In the genomic region with DNA sequence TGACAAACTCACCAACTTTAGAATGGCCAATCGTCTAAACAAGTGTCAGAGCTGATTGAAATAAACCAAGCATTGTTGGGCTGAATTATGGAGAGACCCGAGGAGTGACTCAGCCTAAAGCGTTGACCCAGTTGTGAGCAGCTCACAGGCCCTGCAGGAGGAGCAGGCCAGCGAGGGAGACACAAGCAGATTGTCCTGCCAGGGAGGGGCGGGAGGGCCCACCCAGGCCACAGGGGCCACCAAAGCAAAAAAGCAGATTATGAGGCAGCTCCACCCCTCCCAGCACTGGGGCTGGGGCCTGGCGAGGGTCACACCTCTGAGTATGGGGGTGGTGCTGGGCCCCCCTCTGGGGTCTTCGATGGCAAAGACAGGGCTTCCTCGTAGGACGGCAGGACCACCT, we compare ENCODE assay signal across 2 cellular contexts.
A peak's percentile ranks its signal among the peaks of the same experiment; 100 is the strongest.
TF ChIP-seq lines count a peak whose summit lies in the region.

No MANE protein-coding gene starts in this region.

TF ChIP-seq in K562, 482 proteins besides CTCF, POLR2A, EP300 and RAD21 (continues in another document):
- TF ChIP-seq KLF1 (tag; IDR thresholded peaks at IDR 0.05): no peak
- no peak for TF ChIP-seq EP400 (IDR thresholded peaks at IDR 0.05)
- TF ChIP-seq, protein P1, sequence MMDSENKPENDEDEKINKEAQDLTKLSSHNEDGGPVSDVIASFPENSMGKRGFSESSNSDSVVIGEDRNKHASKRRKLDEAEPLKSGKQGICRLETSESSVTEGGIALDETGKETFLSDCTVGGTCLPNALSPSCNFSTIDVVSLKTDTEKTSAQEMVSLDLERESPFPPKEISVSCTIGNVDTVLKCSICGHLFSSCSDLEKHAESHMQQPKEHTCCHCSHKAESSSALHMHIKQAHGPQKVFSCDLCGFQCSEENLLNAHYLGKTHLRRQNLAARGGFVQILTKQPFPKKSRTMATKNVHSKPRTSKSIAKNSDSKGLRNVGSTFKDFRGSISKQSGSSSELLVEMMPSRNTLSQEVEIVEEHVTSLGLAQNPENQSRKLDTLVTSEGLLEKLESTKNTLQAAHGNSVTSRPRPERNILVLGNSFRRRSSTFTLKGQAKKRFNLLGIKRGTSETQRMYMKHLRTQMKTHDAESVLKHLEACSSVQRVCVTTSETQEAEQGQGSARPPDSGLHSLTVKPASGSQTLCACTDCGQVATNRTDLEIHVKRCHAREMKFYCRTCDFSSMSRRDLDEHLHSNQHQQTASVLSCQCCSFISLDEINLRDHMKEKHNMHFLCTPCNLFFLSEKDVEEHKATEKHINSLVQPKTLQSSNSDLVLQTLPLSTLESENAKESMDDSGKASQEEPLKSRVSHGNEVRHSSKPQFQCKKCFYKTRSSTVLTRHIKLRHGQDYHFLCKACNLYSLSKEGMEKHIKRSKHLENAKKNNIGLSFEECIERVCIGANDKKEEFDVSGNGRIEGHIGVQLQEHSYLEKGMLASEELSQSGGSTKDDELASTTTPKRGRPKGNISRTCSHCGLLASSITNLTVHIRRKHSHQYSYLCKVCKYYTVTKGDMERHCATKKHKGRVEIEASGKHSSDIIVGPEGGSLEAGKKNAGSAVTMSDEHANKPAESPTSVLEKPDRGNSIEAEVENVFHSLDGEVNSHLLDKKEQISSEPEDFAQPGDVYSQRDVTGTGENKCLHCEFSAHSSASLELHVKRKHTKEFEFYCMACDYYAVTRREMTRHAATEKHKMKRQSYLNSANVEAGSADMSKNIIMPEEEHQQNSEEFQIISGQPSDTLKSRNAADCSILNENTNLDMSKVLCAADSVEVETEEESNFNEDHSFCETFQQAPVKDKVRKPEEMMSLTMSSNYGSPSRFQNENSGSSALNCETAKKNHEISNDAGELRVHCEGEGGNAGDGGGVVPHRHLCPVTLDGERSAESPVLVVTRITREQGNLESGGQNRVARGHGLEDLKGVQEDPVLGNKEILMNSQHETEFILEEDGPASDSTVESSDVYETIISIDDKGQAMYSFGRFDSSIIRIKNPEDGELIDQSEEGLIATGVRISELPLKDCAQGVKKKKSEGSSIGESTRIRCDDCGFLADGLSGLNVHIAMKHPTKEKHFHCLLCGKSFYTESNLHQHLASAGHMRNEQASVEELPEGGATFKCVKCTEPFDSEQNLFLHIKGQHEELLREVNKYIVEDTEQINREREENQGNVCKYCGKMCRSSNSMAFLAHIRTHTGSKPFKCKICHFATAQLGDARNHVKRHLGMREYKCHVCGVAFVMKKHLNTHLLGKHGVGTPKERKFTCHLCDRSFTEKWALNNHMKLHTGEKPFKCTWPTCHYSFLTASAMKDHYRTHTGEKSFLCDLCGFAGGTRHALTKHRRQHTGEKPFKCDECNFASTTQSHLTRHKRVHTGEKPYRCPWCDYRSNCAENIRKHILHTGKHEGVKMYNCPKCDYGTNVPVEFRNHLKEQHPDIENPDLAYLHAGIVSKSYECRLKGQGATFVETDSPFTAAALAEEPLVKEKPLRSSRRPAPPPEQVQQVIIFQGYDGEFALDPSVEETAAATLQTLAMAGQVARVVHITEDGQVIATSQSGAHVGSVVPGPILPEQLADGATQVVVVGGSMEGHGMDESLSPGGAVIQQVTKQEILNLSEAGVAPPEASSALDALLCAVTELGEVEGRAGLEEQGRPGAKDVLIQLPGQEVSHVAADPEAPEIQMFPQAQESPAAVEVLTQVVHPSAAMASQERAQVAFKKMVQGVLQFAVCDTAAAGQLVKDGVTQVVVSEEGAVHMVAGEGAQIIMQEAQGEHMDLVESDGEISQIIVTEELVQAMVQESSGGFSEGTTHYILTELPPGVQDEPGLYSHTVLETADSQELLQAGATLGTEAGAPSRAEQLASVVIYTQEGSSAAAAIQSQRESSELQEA (IDR thresholded peaks at IDR 0.05; ENCODE audit: low read depth): no peak
- no peak for TF ChIP-seq BRD9 (IDR thresholded peaks at IDR 0.05; ENCODE audit: low read depth, partially characterized antibody)
- no peak for TF ChIP-seq GTF2F1 (IDR thresholded peaks at IDR 0.05; ENCODE audit: low read depth, low read length)
- TF ChIP-seq SOX6 (IDR thresholded peaks at IDR 0.05): no peak
- TF ChIP-seq ESRRB (CRISPR knock-in tag; IDR thresholded peaks at IDR 0.05; ENCODE audit: borderline replicate concordance): no peak
- TF ChIP-seq NKRF (IDR thresholded peaks at IDR 0.05; ENCODE audit: borderline replicate concordance): no peak
- no peak for TF ChIP-seq SAP30 (IDR thresholded peaks at IDR 0.05; ENCODE audit: borderline replicate concordance, insufficient read depth, low read depth, low read length, poor library complexity, severe bottlenecking)
- TF ChIP-seq MAFG (tag; conservative IDR thresholded peaks at IDR 0.05): 0 out of 2 replicates have a peak, but pooled peaks have one; percentile 8
- TF ChIP-seq ZNF165 (CRISPR knock-in tag; IDR thresholded peaks at IDR 0.05; ENCODE audit: borderline replicate concordance): no peak
- TF ChIP-seq, protein P2, sequence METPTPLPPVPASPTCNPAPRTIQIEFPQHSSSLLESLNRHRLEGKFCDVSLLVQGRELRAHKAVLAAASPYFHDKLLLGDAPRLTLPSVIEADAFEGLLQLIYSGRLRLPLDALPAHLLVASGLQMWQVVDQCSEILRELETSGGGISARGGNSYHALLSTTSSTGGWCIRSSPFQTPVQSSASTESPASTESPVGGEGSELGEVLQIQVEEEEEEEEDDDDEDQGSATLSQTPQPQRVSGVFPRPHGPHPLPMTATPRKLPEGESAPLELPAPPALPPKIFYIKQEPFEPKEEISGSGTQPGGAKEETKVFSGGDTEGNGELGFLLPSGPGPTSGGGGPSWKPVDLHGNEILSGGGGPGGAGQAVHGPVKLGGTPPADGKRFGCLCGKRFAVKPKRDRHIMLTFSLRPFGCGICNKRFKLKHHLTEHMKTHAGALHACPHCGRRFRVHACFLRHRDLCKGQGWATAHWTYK (CRISPR knock-in tag; IDR thresholded peaks at IDR 0.05): no peak
- TF ChIP-seq CEBPB (tag; IDR thresholded peaks at IDR 0.05): no peak

TF ChIP-seq in HepG2, 621 proteins besides CTCF, POLR2A, EP300 and RAD21:
- TF ChIP-seq MEIS2 (CRISPR knock-in tag; IDR thresholded peaks at IDR 0.05) (no peak), RBAK (CRISPR knock-in tag; IDR thresholded peaks at IDR 0.05) (no peak), HOXA7 (CRISPR knock-in tag; IDR thresholded peaks at IDR 0.05) (no peak), ZSCAN30 (CRISPR knock-in tag; IDR thresholded peaks at IDR 0.05) (no peak), ZFP41 (CRISPR knock-in tag; IDR thresholded peaks at IDR 0.05; ENCODE audit: borderline replicate concordance) (no peak), ZNF274 (CRISPR knock-in tag; IDR thresholded peaks at IDR 0.05) (no peak), NFATC3 (CRISPR knock-in tag; IDR thresholded peaks at IDR 0.05) (no peak), SOX6 (IDR thresholded peaks at IDR 0.05) (no peak), SOX6 (CRISPR knock-in tag; IDR thresholded peaks at IDR 0.05) (no peak), YEATS2 (CRISPR knock-in tag; IDR thresholded peaks at IDR 0.05; ENCODE audit: borderline replicate concordance) (no peak), NR2C2 (CRISPR knock-in tag; IDR thresholded peaks at IDR 0.05; ENCODE audit: borderline replicate concordance) (no peak), SPEN (CRISPR knock-in tag; IDR thresholded peaks at IDR 0.05; ENCODE audit: low read depth) (no peak)
- TF ChIP-seq, protein P3, sequence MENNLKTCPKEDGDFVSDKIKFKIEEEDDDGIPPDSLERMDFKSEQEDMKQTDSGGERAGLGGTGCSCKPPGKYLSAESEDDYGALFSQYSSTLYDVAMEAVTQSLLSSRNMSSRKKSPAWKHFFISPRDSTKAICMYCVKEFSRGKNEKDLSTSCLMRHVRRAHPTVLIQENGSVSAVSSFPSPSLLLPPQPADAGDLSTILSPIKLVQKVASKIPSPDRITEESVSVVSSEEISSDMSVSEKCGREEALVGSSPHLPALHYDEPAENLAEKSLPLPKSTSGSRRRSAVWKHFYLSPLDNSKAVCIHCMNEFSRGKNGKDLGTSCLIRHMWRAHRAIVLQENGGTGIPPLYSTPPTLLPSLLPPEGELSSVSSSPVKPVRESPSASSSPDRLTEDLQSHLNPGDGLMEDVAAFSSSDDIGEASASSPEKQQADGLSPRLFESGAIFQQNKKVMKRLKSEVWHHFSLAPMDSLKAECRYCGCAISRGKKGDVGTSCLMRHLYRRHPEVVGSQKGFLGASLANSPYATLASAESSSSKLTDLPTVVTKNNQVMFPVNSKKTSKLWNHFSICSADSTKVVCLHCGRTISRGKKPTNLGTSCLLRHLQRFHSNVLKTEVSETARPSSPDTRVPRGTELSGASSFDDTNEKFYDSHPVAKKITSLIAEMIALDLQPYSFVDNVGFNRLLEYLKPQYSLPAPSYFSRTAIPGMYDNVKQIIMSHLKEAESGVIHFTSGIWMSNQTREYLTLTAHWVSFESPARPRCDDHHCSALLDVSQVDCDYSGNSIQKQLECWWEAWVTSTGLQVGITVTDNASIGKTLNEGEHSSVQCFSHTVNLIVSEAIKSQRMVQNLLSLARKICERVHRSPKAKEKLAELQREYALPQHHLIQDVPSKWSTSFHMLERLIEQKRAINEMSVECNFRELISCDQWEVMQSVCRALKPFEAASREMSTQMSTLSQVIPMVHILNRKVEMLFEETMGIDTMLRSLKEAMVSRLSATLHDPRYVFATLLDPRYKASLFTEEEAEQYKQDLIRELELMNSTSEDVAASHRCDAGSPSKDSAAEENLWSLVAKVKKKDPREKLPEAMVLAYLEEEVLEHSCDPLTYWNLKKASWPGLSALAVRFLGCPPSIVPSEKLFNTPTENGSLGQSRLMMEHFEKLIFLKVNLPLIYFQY (CRISPR knock-in tag; IDR thresholded peaks at IDR 0.05; ENCODE audit: borderline replicate concordance): no peak
